In the genomic region with DNA sequence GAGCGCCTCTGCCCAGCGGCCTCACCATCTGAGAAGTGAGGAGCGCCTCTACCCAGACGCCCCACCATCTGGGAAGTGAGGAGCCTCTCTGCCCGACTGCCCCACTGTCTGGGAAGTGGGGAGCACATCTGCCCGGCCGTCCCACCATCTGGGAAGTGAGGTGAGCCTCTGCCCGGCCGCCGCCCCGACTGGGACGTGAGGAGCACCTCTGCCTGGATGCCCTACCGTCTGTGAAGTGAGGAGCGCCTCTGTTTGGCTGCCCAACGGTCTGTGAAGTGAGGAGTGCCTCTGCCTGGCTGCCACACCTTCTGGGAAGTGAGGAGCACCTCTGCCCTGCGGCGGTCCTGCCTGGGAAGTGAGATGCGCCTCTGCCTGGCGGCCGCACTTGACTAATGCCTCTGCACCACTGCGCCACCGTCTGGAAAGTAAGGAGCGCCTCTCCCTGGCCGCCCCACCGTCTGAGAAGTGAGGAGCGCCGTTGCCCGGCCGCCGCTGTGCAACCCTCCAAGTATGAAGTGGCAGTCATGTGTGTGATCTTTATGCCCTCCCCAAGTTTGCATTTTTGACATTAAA, we compare ENCODE assay signal across 6 cellular contexts.
A peak's percentile ranks its signal among the peaks of the same experiment; 100 is the strongest.
DNase-seq lines count a peak whose midpoint lies in the region; ATAC-seq and TF ChIP-seq lines count a peak whose summit lies in the region.
"Not testable (repeated sequence)": the region's sequence is repeated elsewhere in the genome, so short reads cannot be mapped to it uniquely, and the experiment has no call there.

No MANE protein-coding gene starts in this region.

- H3K27ac ChIP-seq in GM23338 (ENCODE audit: low read depth); WERI-Rb-1; endodermal cell (ENCODE audit: low read depth, low read length); sigmoid colon: not testable (repeated sequence)

- not testable (repeated sequence) for H3F3A ChIP-seq in GM23338 (replicated peaks; ENCODE audit: low read depth)

- not testable (repeated sequence) for H3K9ac ChIP-seq in endodermal cell (ENCODE audit: extremely low read depth, low read length, poor library complexity, severe bottlenecking)

- H2AFZ ChIP-seq in GM23338: not testable (repeated sequence)

- not testable (repeated sequence) for H3K4me3 Mint-ChIP-seq in GM23338, endodermal cell

- WGBS in endodermal cell (ENCODE audit: insufficient coverage in 1 of 2, insufficient read length in 1 of 2), 2 experiments: 94% methylated on average over 18 of the region's 30 CpGs; no CpG with 5 or more reads in 1 of the 2 experiments
- WGBS in sigmoid colon, 2 donors: 92 to 94% methylated on average over 25 to 27 of the region's 30 CpGs

- not testable (repeated sequence) for H3K4me1 ChIP-seq in GM23338 (ENCODE audit: insufficient read depth); endodermal cell (ENCODE audit: control insufficient read depth, insufficient read depth, low read length); sigmoid colon

- H3K27me3 Mint-ChIP-seq in GM23338 (ENCODE audit: insufficient read depth, low read depth, poor library complexity); endodermal cell (ENCODE audit: insufficient read depth): not testable (repeated sequence)

- not testable (repeated sequence) for H3K27me3 ChIP-seq in GM23338 (ENCODE audit: insufficient read depth); WERI-Rb-1 (ENCODE audit: insufficient read depth, low read depth, severe bottlenecking); endodermal cell (ENCODE audit: control insufficient read depth, insufficient read depth, low read length, poor library complexity, severe bottlenecking); sigmoid colon

- TF ChIP-seq EP300 in sigmoid colon (IDR thresholded peaks at IDR 0.05): not testable (repeated sequence)

- DNase-seq in GM23338 (ENCODE audit: low spot score) (peak; percentile 1), NCI-H82 (lab: John Stamatoyannopoulos, UW) (peak; percentile 24), WERI-Rb-1 (peak; percentile 8), endodermal cell (peak; percentile 45), sigmoid colon (peak; percentile 57)

- not testable (repeated sequence) for H3K4me3 ChIP-seq in GM23338; WERI-Rb-1 (ENCODE audit: low read depth, low read length); endodermal cell (ENCODE audit: low read length); sigmoid colon

- not testable (repeated sequence) for H3K36me3 ChIP-seq in GM23338 (ENCODE audit: insufficient read depth); WERI-Rb-1; endodermal cell (ENCODE audit: control insufficient read depth, insufficient read depth, low read length); sigmoid colon

- not testable (repeated sequence) for H3K27ac Mint-ChIP-seq in GM23338, endodermal cell

- not testable (repeated sequence) for H3K4me1 Mint-ChIP-seq in GM23338, endodermal cell

- not testable (repeated sequence) for H3K4me2 ChIP-seq in GM23338

- TF ChIP-seq POLR2A in sigmoid colon (IDR thresholded peaks at IDR 0.05): not testable (repeated sequence)

- H3K9me3 Mint-ChIP-seq in GM23338: peaks cover 23% of the 10 kb centered on the region
- H3K9me3 Mint-ChIP-seq in endodermal cell: peaks cover 25% of the 10 kb centered on the region

- H3K36me3 Mint-ChIP-seq in GM23338 (ENCODE audit: low read depth): peaks cover 17% of the 10 kb centered on the region; the same call in 2 of the 3 replicates
- H3K36me3 Mint-ChIP-seq in endodermal cell (ENCODE audit: low read depth): not testable (repeated sequence)

- H3K79me2 ChIP-seq in GM23338 (replicated peaks; ENCODE audit: insufficient read depth): not testable (repeated sequence)

- intact Hi-C loops in sigmoid colon (cut with DNase I): not testable (repeated sequence)

- H3K9me2 ChIP-seq in GM23338 (ENCODE audit: insufficient read depth): not testable (repeated sequence)

- TF ChIP-seq CTCF in GM23338 (conservative IDR thresholded peaks at IDR 0.05; ENCODE audit: low read depth in 2 of 2): peak in 1 of 2 experiments; percentile 17; a peak in 2 of 4 replicates
- TF ChIP-seq CTCF in WERI-Rb-1 (IDR thresholded peaks at IDR 0.05; ENCODE audit: low read depth, low read length); endodermal cell (conservative IDR thresholded peaks at IDR 0.05); sigmoid colon (IDR thresholded peaks at IDR 0.05): not testable (repeated sequence)

- not testable (repeated sequence) for H3K9me3 ChIP-seq in WERI-Rb-1 (ENCODE audit: severe bottlenecking); endodermal cell (ENCODE audit: control insufficient read depth, low read length); sigmoid colon

- H4K20me1 ChIP-seq in GM23338 (replicated peaks; ENCODE audit: insufficient read depth): not testable (repeated sequence)

- not testable (repeated sequence) for ATAC-seq in GM23338
- 0 out of 3 replicates have a peak, but pooled peaks have one; percentile 39 for ATAC-seq in SK-N-SH treated with all-trans-retinoic acid at 6 μM for 48 hours

Comparison
In these comparisons a context has a peak if more than half of its experiments do, and no peak if none do; other contexts are left out.
1. DNase-seq: peak in every context shown above with its lines; median percentile 57 in sigmoid colon; 45 in endodermal cell; 24 in NCI-H82; 8 in WERI-Rb-1; 1 in GM23338.